ENCODE assay signal across 28 cellular contexts in the genomic region with DNA sequence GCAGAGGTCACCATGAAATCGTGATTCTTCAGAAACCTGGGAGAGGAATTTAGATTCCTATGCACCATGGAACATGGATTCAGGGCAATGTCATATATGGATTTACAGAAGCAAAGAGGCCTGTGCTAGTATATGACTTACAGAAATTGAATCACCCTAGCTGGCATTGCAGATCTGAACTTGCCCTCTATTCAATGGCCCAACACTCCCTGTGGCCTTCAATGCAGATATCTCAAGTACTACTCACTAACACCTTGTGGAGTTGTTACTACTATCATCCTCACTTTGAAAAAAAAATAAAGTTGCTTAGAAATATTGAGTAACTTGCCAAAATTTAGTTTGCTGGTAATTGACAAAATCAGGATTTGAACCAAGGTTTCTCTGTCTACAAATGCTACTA.
"Had no signal": no experiment of that assay in that cellular context is flagged by ENCODE, and none has a peak within 500 bp of the region (broad histone marks: within the 10 kb centered on the region; RNA-seq: fewer than 3 reads in every experiment).

No MANE protein-coding gene starts in this region.

- DNase-seq: naive thymus-derived CD4-positive, alpha-beta T cell; natural killer cell; occipital lobe; pancreas; retina; right cardiac atrium; spleen; stimulated activated CD4-positive, alpha-beta T cell treated with anti-CD3 and anti-CD28 coated beads, Interleukin-12 subunit alpha, Interleukin-12 subunit beta, amount 100 ng/mL, for 4 hours; stimulated activated CD4-positive, alpha-beta T cell treated with anti-CD3 and anti-CD28 coated beads, Interleukin-1b, Interleukin-23, amount 100 ng/mL, for 48 hours; stimulated activated CD4-positive, alpha-beta T cell treated with anti-CD3 and anti-CD28 coated beads, Interleukin-4, amount 100 ng/mL, for 1 hour; stimulated activated CD4-positive, alpha-beta T cell treated with anti-CD3 and anti-CD28 coated beads, Interleukin-4, amount 100 ng/mL, for 4 hours; stimulated activated CD8-positive, alpha-beta memory T cell treated with anti-CD3 and anti-CD28 coated beads, Interleukin-4, amount 100 ng/mL, for 48 hours; stimulated activated naive CD4-positive, alpha-beta T cell; stimulated activated naive CD8-positive, alpha-beta T cell treated with anti-CD3 and anti-CD28 coated beads, Interleukin-15, amount 100 ng/mL, for 72 hours; stimulated activated naive CD8-positive, alpha-beta T cell treated with anti-CD3 and anti-CD28 coated beads, Interleukin-15, Interleukin-2, amounts not matched to agents 100 U/mL and 50 U/mL, for 24 hours; substantia nigra; testis; tibial artery; transverse colon; upper lobe of right lung; uterus had no signal

- H3K27me3 ChIP-seq: neural progenitor cell, pancreas, spleen, suprapubic skin, testis, tibial artery, transverse colon, upper lobe of right lung, uterus had no signal

- H3K4me3 ChIP-seq: neural progenitor cell, pancreas, prostate gland, skin epidermis, smooth muscle cell, spleen, suprapubic skin, testis, tibial artery, transverse colon, upper lobe of right lung, uterus had no signal

- H3K4me1 ChIP-seq: neural progenitor cell, pancreas, prostate gland, spleen, suprapubic skin, testis, tibial artery, transverse colon, upper lobe of right lung, uterus had no signal

- H3K27ac ChIP-seq: neural progenitor cell, pancreas, prostate gland, skin epidermis, spleen, suprapubic skin, testis, tibial artery, transverse colon, upper lobe of right lung, uterus had no signal

- ATAC-seq: naive thymus-derived CD4-positive, alpha-beta T cell; natural killer cell; pancreas; right cardiac atrium; sciatic nerve; stimulated activated memory B cell treated with anti-CD40 and anti-IgM and Interleukin-4, amounts not matched to agents 10 μg/mL and 1 μg/mL and 100 μg/mL, for 72 hours; stimulated activated naive CD8-positive, alpha-beta T cell treated with anti-CD3 and anti-CD28 coated beads, Interleukin-15, amount 100 ng/mL, for 72 hours; stimulated activated naive CD8-positive, alpha-beta T cell treated with anti-CD3 and anti-CD28 coated beads, Interleukin-15, Interleukin-2, amounts not matched to agents 100 U/mL and 50 U/mL, for 24 hours; upper lobe of right lung had no signal

- H3K36me3 ChIP-seq: neural progenitor cell, pancreas, prostate gland, spleen, suprapubic skin, tibial artery, transverse colon, upper lobe of right lung, uterus had no signal

- FAIRE-seq: pancreas had no signal

- H3K9me3 ChIP-seq: pancreas, prostate gland, spleen, suprapubic skin, testis, transverse colon, upper lobe of right lung, uterus had no signal
